In the genomic region with DNA sequence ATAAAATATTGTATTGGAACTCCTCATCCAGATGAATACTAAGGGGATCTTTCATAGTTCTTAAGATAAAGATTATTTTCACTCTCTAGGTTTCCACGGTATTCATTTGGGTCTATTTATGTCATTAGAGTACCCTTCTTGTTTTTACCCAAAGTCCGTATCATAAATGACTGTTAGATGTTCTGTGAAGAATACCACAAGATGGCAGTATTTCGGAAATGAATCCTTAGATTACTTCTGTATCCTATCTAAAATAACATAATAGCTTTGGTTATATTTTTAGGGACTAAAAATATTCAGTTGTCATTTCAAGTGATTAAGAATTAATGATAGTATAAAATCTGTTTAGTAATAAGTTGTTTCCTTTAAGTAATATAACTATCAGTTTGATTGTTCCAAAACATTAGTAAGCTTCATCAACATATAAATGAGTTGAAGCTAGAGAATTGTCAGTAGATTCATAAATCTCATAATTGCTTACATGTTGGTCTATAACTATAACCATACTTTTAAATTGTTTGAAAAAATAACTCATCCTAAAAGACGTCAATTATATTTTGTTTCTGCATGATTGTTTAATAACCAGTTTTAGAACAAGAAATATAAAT, we compare ENCODE assay signal across 8 cellular contexts.
DNase-seq lines count a peak whose midpoint lies in the region; TF ChIP-seq lines count a peak whose summit lies in the region.

No MANE protein-coding gene starts in this region.

- POLR2A ChIA-PET in HEK293T (lab: Yijun Ruan, JAX): no interaction called here
- POLR2A ChIA-PET in CD4-positive, alpha-beta memory T cell (lab: Charles Lee; ENCODE audit: partially characterized antibody): no interaction called here

- no peaks in the 10 kb centered on the region for H3K4me1 Mint-ChIP-seq in CD4-positive, alpha-beta memory T cell

- no peaks in the 10 kb centered on the region for H3K4me1 ChIP-seq in CD4-positive, alpha-beta memory T cell (ENCODE audit: insufficient read depth, low read length)

- H3K27me3 Mint-ChIP-seq in CD4-positive, alpha-beta memory T cell: no peaks in the 10 kb centered on the region

- H3K36me3 Mint-ChIP-seq in CD4-positive, alpha-beta memory T cell: no peaks in the 10 kb centered on the region

- intact Hi-C loops in CD4-positive, alpha-beta memory T cell (cut with micrococcal nuclease): no loop called here

- DNase-seq in GM06990 (ENCODE audit: extremely low read depth, insufficient read length) (peak; percentile 1), HEK293T (ENCODE audit: extremely low spot score) (peak; percentile 5), NCI-H2029 (lab: John Stamatoyannopoulos, UW) (peak; percentile 10), amniotic stem cell (lab: John Stamatoyannopoulos, UW) (peak; percentile 21), left kidney (ENCODE audit: low read depth, low spot score) (peak; percentile 60), MG63 (no peak), activated gamma-delta T cell (lab: John Stamatoyannopoulos, UW) (no peak)
- DNase-seq in CD4-positive, alpha-beta memory T cell: no peak

- CTCF ChIA-PET in HEK293T (lab: Yijun Ruan, JAX): interaction anchor here (0.6 to 1.5 kb wide), 3 partner anchors 13 to 341 kb away, joined by 3 to 4 read pairs (median 3); a partner anchor contains a TSS
- CTCF ChIA-PET in CD4-positive, alpha-beta memory T cell (lab: Charles Lee; ENCODE audit: partially characterized antibody): no interaction called here

- peak; percentile 49 for TF ChIP-seq CTCF in GM06990 (IDR thresholded peaks at IDR 0.05; ENCODE audit: insufficient read depth, low read length, poor library complexity, severe bottlenecking)

- H3K4me3 Mint-ChIP-seq in CD4-positive, alpha-beta memory T cell: no peak overlapping the region

- no peak overlapping the region for H3K4me3 ChIP-seq in GM06990 (replicated peaks; ENCODE audit: low read depth, low read length)
- no peak overlapping the region for H3K4me3 ChIP-seq in CD4-positive, alpha-beta memory T cell (ENCODE audit: low read length in 2 of 2)
- H3K4me3 ChIP-seq in MG63: no peak overlapping the region

- H3K36me3 ChIP-seq in GM06990 (ENCODE audit: control insufficient read depth, insufficient read depth, low read length): no peaks in the 10 kb centered on the region
- no peaks in the 10 kb centered on the region for H3K36me3 ChIP-seq in CD4-positive, alpha-beta memory T cell (ENCODE audit: insufficient read depth, low read length)
- no peaks in the 10 kb centered on the region for H3K36me3 ChIP-seq in MG63

- no peak overlapping the region for H3K27ac Mint-ChIP-seq in CD4-positive, alpha-beta memory T cell

- no peak overlapping the region for H3K27ac ChIP-seq in CD4-positive, alpha-beta memory T cell (ENCODE audit: low read depth, low read length)

- H3K27me3 ChIP-seq in GM06990 (replicated peaks; ENCODE audit: control insufficient read depth, insufficient read depth, low read length) (no peaks in the 10 kb centered on the region), MG63 (no peaks in the 10 kb centered on the region)
- H3K27me3 ChIP-seq in CD4-positive, alpha-beta memory T cell (ENCODE audit: insufficient read depth, low read length): no peaks in the 10 kb centered on the region

- no peaks in the 10 kb centered on the region for H3K9me3 ChIP-seq in CD4-positive, alpha-beta memory T cell (ENCODE audit: control insufficient read depth in 1 of 2, low read length in 2 of 2)
- no peaks in the 10 kb centered on the region for H3K9me3 ChIP-seq in MG63

- peaks cover 0 to 9% (median 2%) of the 10 kb centered on the region in 8 donors for H3K9me3 Mint-ChIP-seq in CD4-positive, alpha-beta memory T cell

TF ChIP-seq in HEK293T, 16 proteins besides CTCF, POLR2A, EP300 and RAD21:
- TF ChIP-seq TARDBP (IDR thresholded peaks at IDR 0.05) (no peak), ARNT (IDR thresholded peaks at IDR 0.05) (no peak), L3MBTL2 (conservative IDR thresholded peaks at IDR 0.05) (no peak), BHLHE40 (IDR thresholded peaks at IDR 0.05; ENCODE audit: borderline replicate concordance) (no peak), FOXK2 (IDR thresholded peaks at IDR 0.05) (no peak), SUZ12 (IDR thresholded peaks at IDR 0.05) (no peak), ZNF384 (IDR thresholded peaks at IDR 0.05) (no peak), ELF4 (IDR thresholded peaks at IDR 0.05) (no peak), SP1 (IDR thresholded peaks at IDR 0.05) (no peak), LEF1 (IDR thresholded peaks at IDR 0.05; ENCODE audit: borderline replicate concordance) (no peak), HDGF (IDR thresholded peaks at IDR 0.05; ENCODE audit: borderline replicate concordance) (no peak), FOXA1 (IDR thresholded peaks at IDR 0.05) (no peak)
- TF ChIP-seq, protein P1, sequence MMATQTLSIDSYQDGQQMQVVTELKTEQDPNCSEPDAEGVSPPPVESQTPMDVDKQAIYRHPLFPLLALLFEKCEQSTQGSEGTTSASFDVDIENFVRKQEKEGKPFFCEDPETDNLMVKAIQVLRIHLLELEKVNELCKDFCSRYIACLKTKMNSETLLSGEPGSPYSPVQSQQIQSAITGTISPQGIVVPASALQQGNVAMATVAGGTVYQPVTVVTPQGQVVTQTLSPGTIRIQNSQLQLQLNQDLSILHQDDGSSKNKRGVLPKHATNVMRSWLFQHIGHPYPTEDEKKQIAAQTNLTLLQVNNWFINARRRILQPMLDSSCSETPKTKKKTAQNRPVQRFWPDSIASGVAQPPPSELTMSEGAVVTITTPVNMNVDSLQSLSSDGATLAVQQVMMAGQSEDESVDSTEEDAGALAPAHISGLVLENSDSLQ (IDR thresholded peaks at IDR 0.05): no peak

Comparison
In these comparisons a context has a peak if more than half of its experiments do, and no peak if none do; other contexts are left out.
1. DNase-seq: peak in GM06990 (single experiment), HEK293T (single experiment), NCI-H2029 (single experiment), amniotic stem cell (single experiment) and left kidney (single experiment); none in CD4-positive, alpha-beta memory T cell (0 of 5), MG63 (single experiment) and activated gamma-delta T cell (single experiment).